In genomic region chr2:127047716-127048617, GRCh38 we compare ENCODE assay signal across 30 cellular contexts. TPM values are rescaled to one million over a fixed set of nuclear protein-coding genes. Genes with fewer than 3 reads are reported as not detected.
DNase-seq lines count a peak whose midpoint lies in the region; ATAC-seq and TF ChIP-seq lines count a peak whose summit lies in the region.
"Had no signal": no experiment of that assay in that cellular context is flagged by ENCODE, and none has a peak within 500 bp of the region (broad histone marks: within the 10 kb centered on the region; RNA-seq: fewer than 3 reads in every experiment).

No MANE protein-coding gene starts in this region.

- no peaks in the 10 kb centered on the region for H3K9me3 Mint-ChIP-seq in activated naive CD4-positive, alpha-beta T cell treated with anti-CD3 and anti-CD28 coated beads for 36 hours
- H3K9me3 Mint-ChIP-seq in nephron = no peaks in the 10 kb centered on the region
- H3K9me3 Mint-ChIP-seq: activated CD4-positive, alpha-beta memory T cell treated with anti-CD3 and anti-CD28 coated beads for 36 hours; activated naive CD4-positive, alpha-beta T cell treated with anti-CD3 and anti-CD28 coated beads, Interleukin-2, amount 50 U/mL, for 24 hours had no signal

- H3K4me3 ChIP-seq in colonic mucosa = no peak overlapping the region
- no peak overlapping the region for H3K4me3 ChIP-seq in upper lobe of right lung
- H3K4me3 ChIP-seq: BLaER1 treated with 17β-estradiol and CSF1 and Interleukin-3, amounts not matched to agents 10 nM and 100 nM; cardiac muscle cell; GM23248; MG63 had no signal

- H3K9ac ChIP-seq in colonic mucosa (ENCODE audit: low read depth in 2 of 2, low read length in 2 of 2) = no peak overlapping the region
- H3K9ac ChIP-seq: GM23248 had no signal

- ATAC-seq in upper lobe of right lung (no peak), HG03571 (IDR thresholded peaks at IDR 0.05; ENCODE audit: unreplicated experiment) (no peak)
- ATAC-seq: activated T-cell treated with anti-CD3 and anti-CD28 coated beads, Interleukin-2, amount 50 U/mL, for 4 hours; T-helper 17 cell had no signal

- TF ChIP-seq CTCF in colonic mucosa (IDR thresholded peaks at IDR 0.05) (no peak), nephron (IDR thresholded peaks at IDR 0.05; ENCODE audit: unreplicated experiment in 3 of 3) (no peak), upper lobe of right lung (IDR thresholded peaks at IDR 0.05) (no peak)

- CTCF ChIA-PET in activated naive CD4-positive, alpha-beta T cell treated with anti-CD3 and anti-CD28 coated beads for 36 hours (lab: Charles Lee) = interaction anchor here (1.3 kb wide), 1 partner anchor 76 kb away, joined by 3 read pairs; no protein-coding TSS in a partner anchor

- no peak overlapping the region for H3K27ac Mint-ChIP-seq in activated naive CD4-positive, alpha-beta T cell treated with anti-CD3 and anti-CD28 coated beads for 36 hours
- H3K27ac Mint-ChIP-seq in nephron = peak overlapping the region in 2 of 3 experiments; percentile 56 to 62
- H3K27ac Mint-ChIP-seq: activated CD4-positive, alpha-beta memory T cell treated with anti-CD3 and anti-CD28 coated beads for 36 hours; activated naive CD4-positive, alpha-beta T cell treated with anti-CD3 and anti-CD28 coated beads, Interleukin-2, amount 50 U/mL, for 24 hours; memory B cell; T-helper 17 cell had no signal

- H3K27me3 Mint-ChIP-seq in activated naive CD4-positive, alpha-beta T cell treated with anti-CD3 and anti-CD28 coated beads for 36 hours (ENCODE audit: low read depth) = no peaks in the 10 kb centered on the region
- H3K27me3 Mint-ChIP-seq in nephron (ENCODE audit: low read depth) = no peaks in the 10 kb centered on the region
- H3K27me3 Mint-ChIP-seq: activated CD4-positive, alpha-beta memory T cell treated with anti-CD3 and anti-CD28 coated beads for 36 hours; activated naive CD4-positive, alpha-beta T cell treated with anti-CD3 and anti-CD28 coated beads, Interleukin-2, amount 50 U/mL, for 24 hours; memory B cell; T-helper 17 cell had no signal

- no peaks in the 10 kb centered on the region for H3K9me3 ChIP-seq in colonic mucosa
- H3K9me3 ChIP-seq in upper lobe of right lung = no peaks in the 10 kb centered on the region
- H3K9me3 ChIP-seq: MG63 had no signal

- peaks cover 2% of the 10 kb centered on the region for H3K36me3 Mint-ChIP-seq in activated naive CD4-positive, alpha-beta T cell treated with anti-CD3 and anti-CD28 coated beads for 36 hours (ENCODE audit: low read depth)
- peaks cover 7% of the 10 kb centered on the region for H3K36me3 Mint-ChIP-seq in nephron (ENCODE audit: low read depth)

- H3K4me1 Mint-ChIP-seq in activated naive CD4-positive, alpha-beta T cell treated with anti-CD3 and anti-CD28 coated beads for 36 hours (ENCODE audit: low read depth) = peaks cover 3% of the 10 kb centered on the region
- H3K4me1 Mint-ChIP-seq in nephron = peaks cover 23% of the 10 kb centered on the region

- H3K4me1 ChIP-seq in colonic mucosa (no peaks in the 10 kb centered on the region), upper lobe of right lung (no peaks in the 10 kb centered on the region)

- intact Hi-C loops in activated naive CD4-positive, alpha-beta T cell treated with anti-CD3 and anti-CD28 coated beads for 36 hours (cut with micrococcal nuclease) = no loop called here
- intact Hi-C loops in colonic mucosa (cut with DNase I) (no loop called here), upper lobe of right lung (cut with DNase I) (no loop called here)

- H3K36me3 ChIP-seq in colonic mucosa (no peaks in the 10 kb centered on the region), upper lobe of right lung (no peaks in the 10 kb centered on the region)
- H3K36me3 ChIP-seq: cardiac muscle cell, MG63 had no signal

- peak; percentile 1 for DNase-seq in activated naive CD4-positive, alpha-beta T cell treated with anti-CD3 and anti-CD28 coated beads for 36 hours
- no peak for DNase-seq in activated naive CD4-positive, alpha-beta T cell treated with anti-CD3 and anti-CD28 coated beads, Interleukin-2, amount 50 U/mL, for 16 hours
- DNase-seq in colonic mucosa = peak; percentile 16
- DNase-seq in upper lobe of right lung = peak; percentile 60
- no peak for DNase-seq in GOT3 (lab: John Stamatoyannopoulos, UW)
- DNase-seq in superior temporal gyrus (ENCODE audit: extremely low spot score) = no peak
- DNase-seq: activated CD4-positive, alpha-beta memory T cell treated with anti-CD3 and anti-CD28 coated beads for 36 hours; activated T-cell treated with anti-CD3 and anti-CD28 coated beads, Interleukin-2, amount 50 U/mL, for 4 hours; anterior cingulate cortex; dermis blood vessel endothelial cell; EL; glutamatergic neuron; GM23248; KBM-7; MG63; NCI-H2081; NCI-H226; nucleus accumbens; RPMI8226; stimulated activated CD4-positive, alpha-beta T cell treated with anti-CD3 and anti-CD28 coated beads, Interleukin-12 subunit alpha, Interleukin-12 subunit beta, amount 100 ng/mL, for 4 hours; stimulated activated CD4-positive, alpha-beta T cell treated with anti-CD3 and anti-CD28 coated beads, Interleukin-4, amount 100 ng/mL, for 24 hours; stimulated activated naive CD4-positive, alpha-beta T cell; T-helper 17 cell had no signal

- H3K4me3 Mint-ChIP-seq in activated naive CD4-positive, alpha-beta T cell treated with anti-CD3 and anti-CD28 coated beads for 36 hours = no peak overlapping the region
- H3K4me3 Mint-ChIP-seq in nephron = no peak overlapping the region
- H3K4me3 Mint-ChIP-seq: activated CD4-positive, alpha-beta memory T cell treated with anti-CD3 and anti-CD28 coated beads for 36 hours; activated naive CD4-positive, alpha-beta T cell treated with anti-CD3 and anti-CD28 coated beads, Interleukin-2, amount 50 U/mL, for 24 hours; activated T-cell treated with anti-CD3 and anti-CD28 coated beads, Interleukin-2, amount 50 U/mL, for 4 hours; memory B cell; T-helper 17 cell had no signal

- H3K27me3 ChIP-seq in colonic mucosa (no peaks in the 10 kb centered on the region), upper lobe of right lung (no peaks in the 10 kb centered on the region)
- H3K27me3 ChIP-seq: BLaER1 treated with 17β-estradiol and CSF1 and Interleukin-3, amounts not matched to agents 10 nM and 100 nM; cardiac muscle cell; MG63 had no signal

- H3K27ac ChIP-seq in colonic mucosa = no peak overlapping the region
- H3K27ac ChIP-seq in upper lobe of right lung = no peak overlapping the region
- H3K27ac ChIP-seq: cardiac muscle cell, GM23248, VCaP had no signal

RNA-seq across cellular contexts. Expression of gene BIN1, which starts 59.0 kb away (rescaled TPM):
- total RNA-seq in activated naive CD4-positive, alpha-beta T cell treated with anti-CD3 and anti-CD28 coated beads for 36 hours = 10 to 100 TPM; 50.4 to 51.1 TPM
- total RNA-seq in colonic mucosa (10 to 100 TPM; 38.5 to 60.8 TPM), upper lobe of right lung (33.4 TPM)

Comparison
In these comparisons a context has a peak if more than half of its experiments do, and no peak if none do; other contexts are left out.
1. DNase-seq: peak in activated naive CD4-positive, alpha-beta T cell treated with anti-CD3 and anti-CD28 coated beads for 36 hours (single experiment), colonic mucosa (single experiment) and upper lobe of right lung (single experiment); none in activated naive CD4-positive, alpha-beta T cell treated with anti-CD3 and anti-CD28 coated beads, Interleukin-2, amount 50 U/mL, for 16 hours (single experiment), GOT3 (single experiment) and superior temporal gyrus (single experiment).